Comparison of ENCODE assay signal across 35 cellular contexts in genomic region chr6:33254591-33254990, GRCh38.
"Had no signal": no experiment of that assay in that cellular context is flagged by ENCODE, and none has a peak within 500 bp of the region (broad histone marks: within the 10 kb centered on the region; RNA-seq: fewer than 3 reads in every experiment).

No MANE protein-coding gene starts in this region.

- H3K27me3 ChIP-seq: brain microvascular endothelial cell, MG63, Peyer's patch had no signal

- H3K9me3 ChIP-seq: MG63, Peyer's patch had no signal

- ATAC-seq: activated CD8-positive, alpha-beta T cell treated with anti-CD3 and anti-CD28 coated beads for 36 hours; activated T-cell treated with anti-CD3 and anti-CD28 coated beads, Interleukin-2, amount 50 U/mL, for 72 hours; activated T-helper 17 cell treated with anti-CD3 and anti-CD28 coated beads, Interleukin-2, amount 50 U/mL, for 72 hours; PC-3 had no signal

- H3K4me3 ChIP-seq: MG63, Peyer's patch had no signal

- DNase-seq: activated CD4-positive, alpha-beta T cell treated with anti-CD3 and anti-CD28 coated beads for 1 hour; activated CD4-positive, alpha-beta T cell treated with anti-CD3 and anti-CD28 coated beads for 48 hours; activated CD4-positive, CD25-positive, alpha-beta regulatory T cell; activated CD8-positive, alpha-beta T cell treated with anti-CD3 and anti-CD28 coated beads for 36 hours; activated gamma-delta T cell treated with Interleukin-2 at 50 U/mL for 16 hours; activated naive CD4-positive, alpha-beta T cell treated with anti-CD3 and anti-CD28 coated beads, Interleukin-2, amount 50 U/mL, for 16 hours; activated naive CD8-positive, alpha-beta T cell treated with anti-CD3 and anti-CD28 coated beads for 36 hours; activated T-cell treated with anti-CD3 and anti-CD28 coated beads, Interleukin-2, amount 50 U/mL, for 1 hour; activated T-cell treated with anti-CD3 and anti-CD28 coated beads, Interleukin-2, amount 50 U/mL, for 72 hours; amniotic stem cell; aorta; brain microvascular endothelial cell; Kasumi-1; KG1; MG63; NCI-H1048; NCI-H1105 treated with DMSO at 0.1 percent for 48 hours; NCI-H1436; NCI-H1694; NCI-H2029 treated with DMSO at 0.1 percent for 48 hours; NCI-H2107; NCI-H2171; NCI-H510A; NCI-H526; NCI-H748 treated with DMSO at 0.1 percent for 48 hours; NK-92 treated with Interleukin-12 subunit alpha and Interleukin-12 subunit beta, amount 100 ng/mL, for 24 hours; PC-3; Peyer's patch; Right ventricle myocardium superior; SW 1271; T-helper 1 cell; T-helper 2 cell; T-helper 9 cell had no signal

- H3K27ac ChIP-seq: brain microvascular endothelial cell, Peyer's patch, VCaP had no signal
